Comparison of ENCODE assay signal across 8 cellular contexts in the genomic region with DNA sequence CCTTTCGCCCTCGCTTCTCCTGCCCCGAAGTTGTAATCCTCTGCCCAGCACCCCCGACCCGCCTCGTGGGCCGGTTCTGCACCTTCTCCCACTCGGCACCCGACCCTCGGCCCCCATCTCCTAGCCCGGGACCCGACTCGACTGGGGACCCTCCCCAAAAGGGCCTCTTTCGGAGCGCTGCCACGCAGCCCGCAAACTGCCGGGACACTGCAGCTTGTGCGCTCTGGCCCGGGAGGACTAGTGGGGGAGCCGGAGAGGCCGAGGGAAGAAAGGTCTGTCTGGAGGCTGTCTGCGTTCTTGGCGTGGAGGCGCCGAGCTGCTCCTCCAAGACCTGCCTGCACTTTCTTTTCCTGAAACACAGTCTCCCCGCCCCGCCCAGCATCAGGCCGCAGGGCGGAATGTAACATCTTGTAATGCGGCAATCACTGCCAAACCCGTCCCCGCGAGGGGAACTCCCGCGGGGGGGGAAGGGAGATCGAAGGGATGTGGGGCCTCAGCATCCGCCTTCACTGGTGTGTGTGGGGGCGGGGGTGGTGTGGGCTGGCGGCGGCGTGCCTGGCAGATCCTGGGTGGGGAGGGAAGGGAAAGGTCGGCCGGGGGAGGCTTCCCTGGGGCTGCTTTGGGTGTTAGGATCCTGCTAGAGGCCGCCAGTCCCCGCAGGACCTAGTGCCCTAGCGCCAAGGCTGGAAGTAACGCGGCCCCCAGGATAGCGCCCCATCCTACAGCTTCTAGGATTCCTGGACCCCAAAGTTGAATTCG. TPM values are rescaled to one million over a fixed set of nuclear protein-coding genes. Genes with fewer than 3 reads are reported as not detected.
A peak's percentile ranks its signal among the peaks of the same experiment; 100 is the strongest.
DNase-seq lines count a peak whose midpoint lies in the region; ATAC-seq and TF ChIP-seq lines count a peak whose summit lies in the region.

No MANE protein-coding gene starts in this region.

- no peaks in the 10 kb centered on the region for H3K36me3 Mint-ChIP-seq in CD4-positive, alpha-beta memory T cell
- H3K36me3 Mint-ChIP-seq in activated naive CD8-positive, alpha-beta T cell treated with anti-CD3 and anti-CD28 coated beads, Interleukin-2, amount 50 U/mL, for 24 hours (ENCODE audit: low read depth): peaks cover 2% of the 10 kb centered on the region

- no TSS peak for BruUV-seq in HCT116 (replicated peaks; lab: Mats Ljungman, UMichigan)

- no peak for TF ChIP-seq POLR2A in HCT116 (IDR thresholded peaks at IDR 0.05; ENCODE audit: borderline replicate concordance, extremely low read depth, insufficient read depth, insufficient read length)

- H3K9me2 ChIP-seq in HCT116 (ENCODE audit: insufficient read depth): no peaks in the 10 kb centered on the region

- POLR2A ChIA-PET in CD4-positive, alpha-beta memory T cell (lab: Charles Lee; ENCODE audit: partially characterized antibody): interaction anchor here (1.0 to 13.6 kb wide), 3 partner anchors 8 to 367 kb away, joined by 3 to 186 read pairs (median 5); a partner anchor contains a TSS
- POLR2A ChIA-PET in HCT116 (lab: Charles Lee): interaction anchor here (0.7 kb wide), 1 partner anchor 762 kb away, joined by 3 read pairs; no protein-coding TSS in a partner anchor

- peak overlapping the region; percentile 99 for H3K4me2 ChIP-seq in HCT116 (ENCODE audit: low read length)
- peak overlapping the region; percentile 95 for H3K4me2 ChIP-seq in skeletal muscle satellite cell (ENCODE audit: low read length)

- intact Hi-C loops in CD4-positive, alpha-beta memory T cell (cut with micrococcal nuclease): loop anchor here (1.0 to 5.0 kb wide), 2 partner anchors 9 to 1168 kb away; a partner anchor contains a TSS
- intact Hi-C loops in HCT116 (cut with micrococcal nuclease): loop anchor here (10.0 kb wide), 1 partner anchor 171 kb away; a partner anchor contains a TSS

- TF ChIP-seq CTCF in HCT116 (IDR thresholded peaks at IDR 0.05 in 2 of 3, conservative IDR thresholded peaks at IDR 0.05 in 1 of 3; ENCODE audit: borderline replicate concordance in 1 of 3, insufficient read depth in 1 of 3, low read depth in 2 of 3, low read length in 2 of 3): no peak

- no peak overlapping the region for H3K27ac ChIP-seq in CD4-positive, alpha-beta memory T cell (ENCODE audit: low read depth, low read length)
- H3K27ac ChIP-seq in HCT116 (ENCODE audit: low read depth, low read length) (peak overlapping the region; percentile 86), SK-N-MC (0 out of 2 replicates have a peak overlapping the region, but pooled peaks have one; percentile 23)

- ATAC-seq in HCT116 (peak; percentile 43), GM19035 (IDR thresholded peaks at IDR 0.05; ENCODE audit: unreplicated experiment) (no peak), GM19397 (IDR thresholded peaks at IDR 0.05; ENCODE audit: unreplicated experiment) (no peak)
- ATAC-seq in activated naive CD8-positive, alpha-beta T cell treated with anti-CD3 and anti-CD28 coated beads, Interleukin-2, amount 50 U/mL, for 24 hours: peak; percentile 58

- peaks cover 55 to 57% of the 10 kb centered on the region in 2 donors for H3K27me3 Mint-ChIP-seq in CD4-positive, alpha-beta memory T cell
- peaks cover 74% of the 10 kb centered on the region for H3K27me3 Mint-ChIP-seq in activated naive CD8-positive, alpha-beta T cell treated with anti-CD3 and anti-CD28 coated beads, Interleukin-2, amount 50 U/mL, for 24 hours

- CTCF ChIA-PET in CD4-positive, alpha-beta memory T cell (lab: Charles Lee; ENCODE audit: partially characterized antibody): interaction anchor here (1.0 to 1.7 kb wide), 2 partner anchors 9 to 11 kb away, joined by 4 to 6 read pairs; no protein-coding TSS in a partner anchor
- CTCF ChIA-PET in HCT116 (lab: Charles Lee): interaction anchor here (0.9 to 1.4 kb wide), 2 partner anchors 8 to 283 kb away, joined by 3 read pairs; a partner anchor contains a TSS

- no peaks in the 10 kb centered on the region for H3K9me3 ChIP-seq in CD4-positive, alpha-beta memory T cell (ENCODE audit: control insufficient read depth in 1 of 2, low read length in 2 of 2)
- no peaks in the 10 kb centered on the region for H3K9me3 ChIP-seq in HCT116 (ENCODE audit: control insufficient read depth in 1 of 2, insufficient read depth in 1 of 2, low read depth in 1 of 2, low read length in 2 of 2)
- H3K9me3 ChIP-seq in SK-N-MC (ENCODE audit: low read depth, low read length): no peaks in the 10 kb centered on the region
- no peaks in the 10 kb centered on the region for H3K9me3 ChIP-seq in skeletal muscle satellite cell (replicated peaks; ENCODE audit: low read length)

- peak overlapping the region; percentile 87 for H3K9ac ChIP-seq in HCT116 (ENCODE audit: low read length)
- H3K9ac ChIP-seq in SK-N-MC (ENCODE audit: insufficient read length): peak overlapping the region; percentile 73
- H3K9ac ChIP-seq in skeletal muscle satellite cell (ENCODE audit: low read depth, low read length): peak overlapping the region; percentile 84

- H3K4me1 Mint-ChIP-seq in CD4-positive, alpha-beta memory T cell: peaks cover 21 to 62% (median 32%) of the 10 kb centered on the region in 4 donors
- peaks cover 45% of the 10 kb centered on the region for H3K4me1 Mint-ChIP-seq in activated naive CD8-positive, alpha-beta T cell treated with anti-CD3 and anti-CD28 coated beads, Interleukin-2, amount 50 U/mL, for 24 hours

- H3K4me3 ChIP-seq in CD4-positive, alpha-beta memory T cell (ENCODE audit: low read length in 2 of 2): peak overlapping the region in 1 of 2 donors; percentile 50
- H3K4me3 ChIP-seq in HCT116 (replicated peaks in 1 of 2; ENCODE audit: low read depth in 1 of 2, low read length in 2 of 2) (peak overlapping the region; percentile 73 to 79), SK-N-MC (peak overlapping the region; percentile 92), skeletal muscle satellite cell (ENCODE audit: low read length) (peak overlapping the region; percentile 77)

- no peaks in the 10 kb centered on the region for H4K20me1 ChIP-seq in HCT116 (ENCODE audit: insufficient read depth)

- H3K27ac Mint-ChIP-seq in CD4-positive, alpha-beta memory T cell: peak overlapping the region; percentile 29 to 93 (median 88)
- H3K27ac Mint-ChIP-seq in activated naive CD8-positive, alpha-beta T cell treated with anti-CD3 and anti-CD28 coated beads, Interleukin-2, amount 50 U/mL, for 24 hours: no peak overlapping the region

- H3K9me3 Mint-ChIP-seq in CD4-positive, alpha-beta memory T cell: peaks cover 0 to 24% (median 4%) of the 10 kb centered on the region in 8 donors
- H3K9me3 Mint-ChIP-seq in activated naive CD8-positive, alpha-beta T cell treated with anti-CD3 and anti-CD28 coated beads, Interleukin-2, amount 50 U/mL, for 24 hours: no peaks in the 10 kb centered on the region

- peak overlapping the region; percentile 82 to 90 (median 87) for H3K4me3 Mint-ChIP-seq in CD4-positive, alpha-beta memory T cell
- peak overlapping the region; percentile 76 for H3K4me3 Mint-ChIP-seq in activated naive CD8-positive, alpha-beta T cell treated with anti-CD3 and anti-CD28 coated beads, Interleukin-2, amount 50 U/mL, for 24 hours

- peak; percentile 80 to 88 (median 83) for DNase-seq in CD4-positive, alpha-beta memory T cell
- DNase-seq in HCT116 (ENCODE audit: low read depth, low spot score) (no peak), SK-N-MC (ENCODE audit: low read depth, low spot score) (no peak), hepatic stellate cell (ENCODE audit: low spot score) (peak; percentile 90)
- DNase-seq in activated naive CD8-positive, alpha-beta T cell treated with anti-CD3 and anti-CD28 coated beads, Interleukin-2, amount 50 U/mL, for 24 hours: peak; percentile 64

- peak overlapping the region; percentile 75 for H2AFZ ChIP-seq in HCT116 (ENCODE audit: low read depth, low read length, poor library complexity, severe bottlenecking)

- RAD21 ChIA-PET in HCT116 (lab: Charles Lee; ENCODE audit: low non-redundant PET in 1 of 2, low total read pairs in 2 of 2, uncharacterized antibody in 2 of 2, unreplicated experiment in 2 of 2): interaction anchor here in 1 of 2 experiments (0.8 kb wide), 1 partner anchor 283 kb away, joined by 3 read pairs; no protein-coding TSS in a partner anchor

- no peaks in the 10 kb centered on the region for H3K79me2 ChIP-seq in HCT116 (ENCODE audit: insufficient read depth, low read length)

- TF ChIP-seq RAD21 in HCT116 (IDR thresholded peaks at IDR 0.05; ENCODE audit: low read depth): no peak

- peaks cover 71% of the 10 kb centered on the region for H3K4me1 ChIP-seq in CD4-positive, alpha-beta memory T cell (ENCODE audit: insufficient read depth, low read length)
- H3K4me1 ChIP-seq in HCT116 (ENCODE audit: control insufficient read depth in 1 of 2, insufficient read depth in 2 of 2, low read length in 2 of 2) (peaks cover 37 to 57% of the 10 kb centered on the region in 2 experiments), skeletal muscle satellite cell (ENCODE audit: control insufficient read depth, insufficient read depth, low read length) (peaks cover 59% of the 10 kb centered on the region)

- peaks cover 97% of the 10 kb centered on the region for H3K27me3 ChIP-seq in CD4-positive, alpha-beta memory T cell (ENCODE audit: insufficient read depth, low read length)
- H3K27me3 ChIP-seq in HCT116 (ENCODE audit: insufficient read depth, low read length): no peaks in the 10 kb centered on the region
- peaks cover 7% of the 10 kb centered on the region for H3K27me3 ChIP-seq in skeletal muscle satellite cell (ENCODE audit: control insufficient read depth, insufficient read depth, low read length)

- H3K36me3 ChIP-seq in CD4-positive, alpha-beta memory T cell (ENCODE audit: insufficient read depth, low read length): no peaks in the 10 kb centered on the region
- H3K36me3 ChIP-seq in HCT116 (ENCODE audit: control insufficient read depth in 1 of 2, insufficient read depth in 2 of 2, low read length in 2 of 2) (no peaks in the 10 kb centered on the region), SK-N-MC (ENCODE audit: insufficient read depth, low read length) (no peaks in the 10 kb centered on the region), skeletal muscle satellite cell (ENCODE audit: insufficient read depth, low read length) (no peaks in the 10 kb centered on the region)

TF ChIP-seq in HCT116, 20 proteins besides CTCF, POLR2A, EP300 and RAD21 (continues in another document):
- TF ChIP-seq EZH2phosphoT487 (IDR thresholded peaks at IDR 0.05; ENCODE audit: borderline replicate concordance) (no peak), TCF7L2 (IDR thresholded peaks at IDR 0.05; ENCODE audit: borderline replicate concordance, extremely low read depth, insufficient read depth, insufficient read length) (peak; percentile 87), YY1 (IDR thresholded peaks at IDR 0.05; ENCODE audit: extremely low read depth, insufficient replicate concordance, low read depth, low read length) (no peak), ZNF274 (IDR thresholded peaks at IDR 0.05; ENCODE audit: low read depth, low read length) (no peak), EZH2 (IDR thresholded peaks at IDR 0.05) (no peak), EGR1 (IDR thresholded peaks at IDR 0.05; ENCODE audit: low read depth) (no peak)

RNA-seq across cellular contexts. Expression of a gene that starts 7.4 kb away (rescaled TPM):
- total RNA-seq in CD4-positive, alpha-beta memory T cell: not detected
- not detected for polyA plus RNA-seq in CD4-positive, alpha-beta memory T cell
- total RNA-seq in HCT116 (2021; ENCODE audit: unreplicated experiment): 3.7 TPM
- polyA plus RNA-seq in HCT116 (2012): 0.61 and 0.94 TPM in 2 replicates
- 1.1 and 1.8 TPM in 2 replicates for total RNA-seq in skeletal muscle satellite cell (2012; rRNA removed)

RNA-seq across cellular contexts. Expression of a gene that starts 10.0 kb away (rescaled TPM):
- not detected for total RNA-seq in CD4-positive, alpha-beta memory T cell
- polyA plus RNA-seq in CD4-positive, alpha-beta memory T cell: not detected
- 2.0 TPM for total RNA-seq in HCT116 (2021; ENCODE audit: unreplicated experiment)
- polyA plus RNA-seq in HCT116 (2012): 0.26 and 0.70 TPM in 2 replicates
- total RNA-seq in skeletal muscle satellite cell (2012; rRNA removed): 1.3 and 3.5 TPM in 2 replicates

Comparison
In these comparisons a context has a peak if more than half of its experiments do, and no peak if none do; other contexts are left out.
1. DNase-seq: peak in CD4-positive, alpha-beta memory T cell (5 of 5), activated naive CD8-positive, alpha-beta T cell treated with anti-CD3 and anti-CD28 coated beads, Interleukin-2, amount 50 U/mL, for 24 hours (single experiment) and hepatic stellate cell (single experiment); none in HCT116 (single experiment) and SK-N-MC (single experiment).
2. ATAC-seq: peak in HCT116 (single experiment) and activated naive CD8-positive, alpha-beta T cell treated with anti-CD3 and anti-CD28 coated beads, Interleukin-2, amount 50 U/mL, for 24 hours (single experiment); none in GM19035 (single experiment) and GM19397 (single experiment).
3. Peak in every context shown above with its lines, with median percentiles within 50 percentile points of each other: H3K9ac ChIP-seq.